In genomic region chr10:120437541-120437940, GRCh38 we compare ENCODE assay signal across 27 cellular contexts. TPM values are rescaled to one million over a fixed set of nuclear protein-coding genes. Genes with fewer than 3 reads are reported as not detected.
A peak's percentile ranks its signal among the peaks of the same experiment; 100 is the strongest.
DNase-seq lines count a peak whose midpoint lies in the region; ATAC-seq, FAIRE-seq and TF ChIP-seq lines count a peak whose summit lies in the region.
"Had no signal": no experiment of that assay in that cellular context is flagged by ENCODE, and none has a peak within 500 bp of the region (broad histone marks: within the 10 kb centered on the region; RNA-seq: fewer than 3 reads in every experiment).

No MANE protein-coding gene starts in this region.

- FAIRE-seq in endothelial cell of umbilical vein (lab: Jason Lieb, UNC): no peak
- FAIRE-seq: G401.6, GM12878, H1, HepG2 had no signal

- H3K9me1 ChIP-seq in endothelial cell of umbilical vein (replicated peaks; ENCODE audit: control insufficient read depth, extremely low read depth, insufficient read depth, low read length): no peaks in the 10 kb centered on the region

- H3K4me3 Mint-ChIP-seq in MCF 10A (ENCODE audit: unreplicated experiment): no peak overlapping the region

- H3K9me3 ChIP-seq in breast epithelium (no peaks in the 10 kb centered on the region), RWPE2 (ENCODE audit: severe bottlenecking) (no peaks in the 10 kb centered on the region), endothelial cell of umbilical vein (replicated peaks; ENCODE audit: control insufficient read depth, insufficient read depth, low read length) (no peaks in the 10 kb centered on the region)
- H3K9me3 ChIP-seq: MG63 had no signal

- no peaks in the 10 kb centered on the region for H4K20me1 ChIP-seq in endothelial cell of umbilical vein (replicated peaks; ENCODE audit: control insufficient read depth, extremely low read depth, insufficient read depth, low read length)

- no peaks in the 10 kb centered on the region for H3K36me3 ChIP-seq in breast epithelium
- no peaks in the 10 kb centered on the region for H3K36me3 ChIP-seq in RWPE2 (ENCODE audit: low read depth)
- no peaks in the 10 kb centered on the region for H3K36me3 ChIP-seq in endothelial cell of umbilical vein (ENCODE audit: control insufficient read depth in 2 of 2, extremely low read depth in 1 of 2, insufficient read depth in 2 of 2, low read length in 2 of 2)
- H3K36me3 ChIP-seq: MG63 had no signal

- H3K79me2 ChIP-seq in endothelial cell of umbilical vein (ENCODE audit: control insufficient read depth, insufficient read depth, low read length): no peaks in the 10 kb centered on the region

- peaks cover under 1% of the 10 kb centered on the region for H3K4me1 Mint-ChIP-seq in MCF 10A (ENCODE audit: insufficient read depth, unreplicated experiment)

- H2AFZ ChIP-seq in endothelial cell of umbilical vein (ENCODE audit: low read depth, low read length): no peak overlapping the region

- TF ChIP-seq POLR2A in breast epithelium (IDR thresholded peaks at IDR 0.05) (no peak), endothelial cell of umbilical vein (IDR thresholded peaks at IDR 0.05; ENCODE audit: low read depth, low read length) (no peak)

- POLR2A ChIA-PET in MCF 10A (lab: Yijun Ruan, JAX) (interaction anchor here (0.6 kb wide), 2 partner anchors 22 to 133 kb away, joined by 3 read pairs; no protein-coding TSS in a partner anchor), endothelial cell of umbilical vein (lab: Charles Lee) (no interaction called here)

- DNase-seq in MCF 10A (ENCODE audit: unreplicated experiment): peak; percentile 29
- DNase-seq in breast epithelium (ENCODE audit: low spot score in 2 of 2): no peak
- no peak for DNase-seq in RWPE2 (ENCODE audit: low spot score)
- no peak for DNase-seq in endothelial cell of umbilical vein (ENCODE audit: low read depth, low spot score)
- no peak for DNase-seq in A172 (ENCODE audit: low spot score)
- no peak for DNase-seq in activated CD4-positive, alpha-beta T cell treated with anti-CD3 and anti-CD28 coated beads for 1 hour
- DNase-seq: ACHN, Calu3, DMS153, DND-41, HCEC 1CT, Karpas-422, NCI-H1105 treated with DMSO at 0.1 percent for 48 hours, NCI-H146, NCI-H1930, NCI-H446 treated with DMSO at 0.1 percent for 48 hours, NCI-H526 treated with DMSO at 0.1 percent for 48 hours, SHP77 treated with DMSO at 0.1 percent for 48 hours had no signal

- H3K4me3 ChIP-seq in breast epithelium (no peak overlapping the region), RWPE2 (ENCODE audit: severe bottlenecking) (no peak overlapping the region), endothelial cell of umbilical vein (replicated peaks in 1 of 3; ENCODE audit: insufficient read depth in 1 of 3, low read depth in 1 of 3, low read length in 3 of 3) (no peak overlapping the region)
- H3K4me3 ChIP-seq: GM12878, MG63 had no signal

- dilution Hi-C loops in endothelial cell of umbilical vein (cut with MboI; ENCODE audit: extremely low pct_ligation_motif_present, low sequenced_read_pairs): no loop called here

- H3K4me2 ChIP-seq in endothelial cell of umbilical vein (ENCODE audit: insufficient read depth, low read length): no peak overlapping the region

- no peaks in the 10 kb centered on the region for H3K27me3 Mint-ChIP-seq in MCF 10A (ENCODE audit: insufficient read depth, unreplicated experiment)

- no TSS peak for BruUV-seq in MCF 10A (replicated peaks; lab: Mats Ljungman, UMichigan)
- no TSS peak for BruUV-seq in endothelial cell of umbilical vein (replicated peaks; lab: Mats Ljungman, UMichigan)

- intact Hi-C loops in MCF 10A (cut with micrococcal nuclease) (no loop called here), breast epithelium (cut with DNase I; ENCODE audit: low total_unique reads) (no loop called here), endothelial cell of umbilical vein (cut with micrococcal nuclease) (no loop called here)

- H3K27me3 ChIP-seq in breast epithelium (no peaks in the 10 kb centered on the region), RWPE2 (ENCODE audit: insufficient read depth, poor library complexity, severe bottlenecking) (no peaks in the 10 kb centered on the region), endothelial cell of umbilical vein (ENCODE audit: control insufficient read depth in 2 of 2, insufficient read depth in 2 of 2, low read length in 2 of 2) (no peaks in the 10 kb centered on the region)
- H3K27me3 ChIP-seq: MG63 had no signal

- CTCF ChIA-PET in MCF 10A (lab: Yijun Ruan, JAX): interaction anchor here (0.9 to 2.1 kb wide), 2 partner anchors 14 to 406 kb away, joined by 4 to 10 read pairs; no protein-coding TSS in a partner anchor
- CTCF ChIA-PET in endothelial cell of umbilical vein (lab: Charles Lee): interaction anchor here (1.5 kb wide), 1 partner anchor 163 kb away, joined by 5 read pairs; no protein-coding TSS in a partner anchor

- no peak overlapping the region for H3K9ac ChIP-seq in endothelial cell of umbilical vein (replicated peaks; ENCODE audit: extremely low read depth, insufficient read depth, low read length)

- ATAC-seq in RWPE2 (ENCODE audit: low read depth) (peak; percentile 42; the same call in 1 of the 3 replicates), GM18517 (IDR thresholded peaks at IDR 0.05; ENCODE audit: unreplicated experiment) (no peak)
- ATAC-seq: GM12878, HepG2 had no signal

- H3K9me3 Mint-ChIP-seq in MCF 10A (ENCODE audit: unreplicated experiment): no peaks in the 10 kb centered on the region

- H3K4me1 ChIP-seq in breast epithelium: no peaks in the 10 kb centered on the region
- no peaks in the 10 kb centered on the region for H3K4me1 ChIP-seq in RWPE2 (ENCODE audit: insufficient read depth, poor library complexity, severe bottlenecking)
- no peaks in the 10 kb centered on the region for H3K4me1 ChIP-seq in endothelial cell of umbilical vein (ENCODE audit: control insufficient read depth, extremely low read depth, insufficient read depth, low read length)

- TF ChIP-seq CTCF in MCF 10A (IDR thresholded peaks at IDR 0.05; ENCODE audit: unreplicated experiment) (no peak), breast epithelium (IDR thresholded peaks at IDR 0.05) (no peak), RWPE2 (IDR thresholded peaks at IDR 0.05; ENCODE audit: poor library complexity, severe bottlenecking) (no peak), endothelial cell of umbilical vein (IDR thresholded peaks at IDR 0.05; ENCODE audit: extremely low read depth in 1 of 2, insufficient read depth in 1 of 2, low read depth in 1 of 2, low read length in 2 of 2) (no peak)

- no peak overlapping the region for H3K27ac Mint-ChIP-seq in MCF 10A (ENCODE audit: low read depth, unreplicated experiment)

- H3K27ac ChIP-seq in breast epithelium (no peak overlapping the region), RWPE2 (ENCODE audit: poor library complexity, severe bottlenecking) (no peak overlapping the region), endothelial cell of umbilical vein (ENCODE audit: insufficient read depth, low read depth, low read length) (no peak overlapping the region)
- H3K27ac ChIP-seq: 22Rv1, RWPE1 had no signal

- H3K36me3 Mint-ChIP-seq in MCF 10A (ENCODE audit: insufficient read depth, unreplicated experiment): no peaks in the 10 kb centered on the region

TF ChIP-seq in endothelial cell of umbilical vein, 7 proteins besides CTCF, POLR2A, EP300 and RAD21:
- TF ChIP-seq FOS (IDR thresholded peaks at IDR 0.05; ENCODE audit: borderline replicate concordance, insufficient read depth, low read length) (peak; percentile 5), GATA2 (IDR thresholded peaks at IDR 0.05; ENCODE audit: insufficient read depth, insufficient read length, low read depth, low read length) (no peak), POLR2AphosphoS5 (IDR thresholded peaks at IDR 0.05; ENCODE audit: insufficient read depth, low read depth, low read length) (no peak)

RNA-seq across cellular contexts. Expression of gene PLPP4, which starts 19.5 kb away (rescaled TPM):
- total RNA-seq in MCF 10A (2022) (0.86 and 1.3 TPM in 2 replicates), breast epithelium (not detected), endothelial cell of umbilical vein (15.5 and 17.1 TPM in 2 replicates)
- 33.0 and 36.4 TPM in 2 replicates for polyA plus RNA-seq in endothelial cell of umbilical vein
- polyA plus RNA-seq in endothelial cell of umbilical vein (2011; cell fraction: cytosol; rRNA removed): 30.4 and 32.4 TPM in 2 replicates
- 34.5 and 41.4 TPM in 2 replicates for polyA plus RNA-seq in endothelial cell of umbilical vein (2011; cell fraction: nucleus; rRNA removed)
- 37.3 and 39.5 TPM in 2 replicates for polyA plus RNA-seq in endothelial cell of umbilical vein (2012)
- polyA minus RNA-seq in endothelial cell of umbilical vein: 22.8 and 24.2 TPM in 2 replicates
- polyA minus RNA-seq in endothelial cell of umbilical vein (2011; cell fraction: cytosol; rRNA and poly(A)+ RNA removed): not detected
- polyA minus RNA-seq in endothelial cell of umbilical vein (2011; cell fraction: nucleus; rRNA and poly(A)+ RNA removed): 19.6 and 22.1 TPM in 2 replicates
- 10.5 and 11.7 TPM in 2 replicates for total RNA-seq in A172 (2014; rRNA removed; shearing (Covaris generic))
- total RNA-seq: Calu3, H1, HepG2, HT-29 had no signal
- polyA plus RNA-seq: HepG2 had no signal
